22 cellular contexts compared by ENCODE assay signal in genomic region chr12:68391905-68392304, GRCh38. TPM values are rescaled to one million over a fixed set of nuclear protein-coding genes. Genes with fewer than 3 reads are reported as not detected.
A peak's percentile ranks its signal among the peaks of the same experiment; 100 is the strongest.
DNase-seq lines count a peak whose midpoint lies in the region; ATAC-seq, FAIRE-seq and TF ChIP-seq lines count a peak whose summit lies in the region.
"Had no signal": no experiment of that assay in that cellular context is flagged by ENCODE, and none has a peak within 500 bp of the region (broad histone marks: within the 10 kb centered on the region; RNA-seq: fewer than 3 reads in every experiment).

No MANE protein-coding gene starts in this region.

- H3K27me3 ChIP-seq in GM12878 (replicated peaks in 1 of 2; ENCODE audit: control insufficient read depth in 2 of 2, insufficient read depth in 2 of 2, low read length in 1 of 2): no peaks in the 10 kb centered on the region

- in situ Hi-C loops in GM12878 (cut with MboI): no loop called here

- BruUV-seq in GM12878 (replicated peaks; lab: Mats Ljungman, UMichigan): no TSS peak

- CTCF ChIA-PET in GM12878 (lab: Yijun Ruan, JAX): interaction anchor here (1.3 to 2.2 kb wide), 5 partner anchors 13 to 195 kb away, joined by 3 to 9 read pairs (median 4); no protein-coding TSS in a partner anchor

- H3K27ac Mint-ChIP-seq in memory B cell: peak overlapping the region; percentile 60
- H3K27ac Mint-ChIP-seq: B cell had no signal

- DNase-seq in CMK (ENCODE audit: low read depth) (peak; percentile 54), OCI-M2 (lab: John Stamatoyannopoulos, UW; ENCODE audit: unreplicated experiment) (peak; percentile 63), GM12878 (ENCODE audit: low read depth, low spot score) (no peak), memory B cell (ENCODE audit: low spot score in 2 of 2) (no peak), inferior parietal cortex (ENCODE audit: extremely low spot score) (no peak), AML-193 (lab: John Stamatoyannopoulos, UW) (no peak)
- DNase-seq in stimulated activated CD4-positive, alpha-beta T cell treated with anti-CD3 and anti-CD28 coated beads, Interleukin-12 subunit alpha, Interleukin-12 subunit beta, amount 100 ng/mL, for 4 hours: no peak
- DNase-seq: DMS53, GDM1, MM.1S, NCI-H1092 treated with DMSO at 0.1 percent for 48 hours, NCI-H1436 treated with DMSO at 0.1 percent for 48 hours, NCI-H1930, NCI-H2227 treated with DMSO at 0.1 percent for 48 hours, NCI-H510A, NCI-H748 treated with DMSO at 0.1 percent for 48 hours had no signal

- no peak; the same call in 2 of the 3 replicates for ATAC-seq in GM12878
- no peak for ATAC-seq in memory B cell (ENCODE audit: low read depth)
- ATAC-seq in SK-N-SH treated with all-trans-retinoic acid at 6 μM for 48 hours: no peak

- no peak overlapping the region for H2AFZ ChIP-seq in GM12878 (ENCODE audit: control insufficient read depth, low read depth, low read length)

- no peaks in the 10 kb centered on the region for H3K4me1 ChIP-seq in GM12878 (ENCODE audit: control insufficient read depth, insufficient read depth, low read length)

- H3K36me3 ChIP-seq in GM12878 (ENCODE audit: control insufficient read depth in 2 of 2, insufficient read depth in 2 of 2, low read length in 1 of 2): no peaks in the 10 kb centered on the region; a peak in 1 of 4 replicates

- no peak for TF ChIP-seq EP300 in GM12878 (IDR thresholded peaks at IDR 0.05; ENCODE audit: borderline replicate concordance in 1 of 2, control insufficient read depth in 1 of 2, low read depth in 2 of 2, low read length in 2 of 2)

- POLR2A ChIA-PET in GM12878 (lab: Charles Lee): interaction anchor here (0.5 to 1.0 kb wide), 3 partner anchors 11 to 176 kb away, joined by 3 to 8 read pairs (median 6); no protein-coding TSS in a partner anchor

- SMC1A ChIA-PET in GM12878 (lab: Charles Lee; ENCODE audit: uncharacterized antibody, unreplicated experiment): interaction anchor here (0.7 to 8.0 kb wide), 14 partner anchors 10 to 261 kb away, joined by 3 to 97 read pairs (median 4); no protein-coding TSS in a partner anchor

- peaks cover 2% of the 10 kb centered on the region for H3K4me1 Mint-ChIP-seq in memory B cell
- H3K4me1 Mint-ChIP-seq: B cell had no signal

- intact Hi-C loops in GM12878 (cut with micrococcal nuclease; ENCODE audit: unreplicated experiment): no loop called here

- H3K9me3 ChIP-seq in GM12878 (replicated peaks; ENCODE audit: control insufficient read depth, insufficient read depth, low read length): peaks cover 7% of the 10 kb centered on the region; the same call in 2 of the 3 replicates

- TF ChIP-seq POLR2A in GM12878 (IDR thresholded peaks at IDR 0.05; ENCODE audit: low read depth, low read length): no peak

- no peak overlapping the region for H3K4me3 Mint-ChIP-seq in memory B cell
- H3K4me3 Mint-ChIP-seq: B cell, CD14-positive monocyte had no signal

- no peak overlapping the region for H3K27ac ChIP-seq in GM12878 (ENCODE audit: control insufficient read depth, insufficient read depth)

- peaks cover 1% of the 10 kb centered on the region for H3K9me3 Mint-ChIP-seq in memory B cell

- no peaks in the 10 kb centered on the region for H3K27me3 Mint-ChIP-seq in memory B cell
- H3K27me3 Mint-ChIP-seq: B cell had no signal

- no peaks in the 10 kb centered on the region for H3K79me2 ChIP-seq in GM12878 (ENCODE audit: control insufficient read depth, insufficient read depth, low read length)

- 88% methylated on average over 4 of the region's 4 CpGs for WGBS in GM12878 (ENCODE audit: insufficient coverage, insufficient replicate concordance, low lambda C conversion rate, missing lambda C conversion rate)

- no peak overlapping the region for H3K9ac ChIP-seq in GM12878 (ENCODE audit: control insufficient read depth, insufficient read depth, low read length)

- no peak overlapping the region for H3K4me2 ChIP-seq in GM12878 (ENCODE audit: control insufficient read depth, insufficient read depth)

- H3K4me3 ChIP-seq in GM12878: no peak overlapping the region

- TF ChIP-seq RAD21 in GM12878 (IDR thresholded peaks at IDR 0.05; ENCODE audit: insufficient read depth, low read depth, low read length): no peak

- no peak for FAIRE-seq in GM12878 (lab: Jason Lieb, UNC)
- FAIRE-seq: A204.1, D721Med, RCC 7860 had no signal

- RAD21 ChIA-PET in GM12878 (lab: Charles Lee; ENCODE audit: unreplicated experiment): interaction anchor here (1.0 to 2.9 kb wide), 3 partner anchors 17 to 33 kb away, joined by 4 to 9 read pairs (median 5); no protein-coding TSS in a partner anchor

- no peaks in the 10 kb centered on the region for H4K20me1 ChIP-seq in GM12878 (ENCODE audit: control insufficient read depth, insufficient read depth)

- H3K36me3 Mint-ChIP-seq in memory B cell: peaks cover 3% of the 10 kb centered on the region

- TF ChIP-seq CTCF in GM12878 (IDR thresholded peaks at IDR 0.05 in 2 of 3, conservative IDR thresholded peaks at IDR 0.05 in 1 of 3; ENCODE audit: control insufficient read depth in 2 of 3, extremely low read depth in 1 of 3, insufficient read depth in 1 of 3, low read depth in 3 of 3, low read length in 3 of 3): no peak

TF ChIP-seq in GM12878, 131 proteins besides CTCF, POLR2A, EP300 and RAD21:
- TF ChIP-seq SPI1 (IDR thresholded peaks at IDR 0.05; ENCODE audit: borderline replicate concordance, insufficient read depth, low read depth, low read length) (peak; percentile 46; the same call in 1 of the 2 replicates), ZNF207 (IDR thresholded peaks at IDR 0.05; ENCODE audit: borderline replicate concordance) (no peak), ZNF24 (IDR thresholded peaks at IDR 0.05) (no peak), RUNX3 (IDR thresholded peaks at IDR 0.05; ENCODE audit: low read length) (no peak), CHD4 (IDR thresholded peaks at IDR 0.05) (no peak)

TF ChIP-seq in SK-N-SH treated with all-trans-retinoic acid at 6 μM for 48 hours, 23 proteins besides CTCF, POLR2A, EP300 and RAD21 (continues in another document):
- TF ChIP-seq CREB5 (CRISPR knock-in tag; IDR thresholded peaks at IDR 0.05; ENCODE audit: low read depth) (no peak), ZNF8 (CRISPR knock-in tag; IDR thresholded peaks at IDR 0.05) (no peak), POU6F1 (CRISPR knock-in tag; IDR thresholded peaks at IDR 0.05; ENCODE audit: borderline replicate concordance, low read depth) (no peak), TOX (CRISPR knock-in tag; IDR thresholded peaks at IDR 0.05; ENCODE audit: borderline replicate concordance) (no peak), ZFP30 (CRISPR knock-in tag; IDR thresholded peaks at IDR 0.05) (no peak), PPARA (CRISPR knock-in tag; IDR thresholded peaks at IDR 0.05; ENCODE audit: borderline replicate concordance) (no peak)

RNA-seq across cellular contexts. Expression of gene MDM1, which starts 59.7 kb away (rescaled TPM):
- total RNA-seq in GM12878 (2013; cell fraction: nucleolus; rRNA removed): 59.3 and 61.0 TPM in 2 replicates
- total RNA-seq in GM12878 (2014; rRNA removed) (17.1 and 19.8 TPM in 2 replicates), GM12878 (2014; rRNA removed; fragmentation: Illumina TruSeq; extraction: Trizol) (20.9 and 22.5 TPM in 2 replicates), GM12878 (2021) (14.6 and 16.3 TPM in 2 replicates)
- 6.4 TPM for polyA plus RNA-seq in GM12878 (2011; ENCODE audit: low read depth)
- polyA plus RNA-seq in GM12878 (2011; rRNA removed) (23.4 and 35.5 TPM in 2 replicates), GM12878 (2014; fragmentation: Illumina TruSeq; extraction: Trizol) (21.1 and 23.8 TPM in 2 replicates), GM12878 (2014; fragmentation: Nextera tagmentation; extraction: Ambion mirVana) (10 to 100 TPM; 10.1 to 10.6 TPM), GM12878 (2014; rRNA removed) (15.6 and 16.1 TPM in 2 replicates), GM12878 (2016; fragmentation: Nextera tagmentation; extraction: Ambion mirVana) (10 to 100 TPM; 15.9 to 25.3 TPM)
- polyA plus RNA-seq in GM12878 (2011; cell fraction: cytosol; rRNA removed): 5.8 and 6.3 TPM in 2 replicates
- polyA plus RNA-seq in GM12878 (2011; cell fraction: nucleus; rRNA removed): 49.8 and 54.6 TPM in 2 replicates
- 5.7 and 6.8 TPM in 2 replicates for polyA plus RNA-seq in GM12878 (2012)
- polyA minus RNA-seq in GM12878 (2011; rRNA and poly(A)+ RNA removed): 9.9 and 11.3 TPM in 2 replicates
- 4.7 and 7.7 TPM in 2 replicates for polyA minus RNA-seq in GM12878 (2011; cell fraction: cytosol; rRNA and poly(A)+ RNA removed)
- 19.9 and 30.0 TPM in 2 replicates for polyA minus RNA-seq in GM12878 (2011; cell fraction: nucleus; rRNA and poly(A)+ RNA removed)

Comparison
In these comparisons a context has a peak if more than half of its experiments do, and no peak if none do; other contexts are left out.
1. DNase-seq: peak in CMK (single experiment) and OCI-M2 (single experiment); none in GM12878 (single experiment), memory B cell (0 of 2), inferior parietal cortex (single experiment), AML-193 (0 of 2) and stimulated activated CD4-positive, alpha-beta T cell treated with anti-CD3 and anti-CD28 coated beads, Interleukin-12 subunit alpha, Interleukin-12 subunit beta, amount 100 ng/mL, for 4 hours (single experiment).